In the genomic region with DNA sequence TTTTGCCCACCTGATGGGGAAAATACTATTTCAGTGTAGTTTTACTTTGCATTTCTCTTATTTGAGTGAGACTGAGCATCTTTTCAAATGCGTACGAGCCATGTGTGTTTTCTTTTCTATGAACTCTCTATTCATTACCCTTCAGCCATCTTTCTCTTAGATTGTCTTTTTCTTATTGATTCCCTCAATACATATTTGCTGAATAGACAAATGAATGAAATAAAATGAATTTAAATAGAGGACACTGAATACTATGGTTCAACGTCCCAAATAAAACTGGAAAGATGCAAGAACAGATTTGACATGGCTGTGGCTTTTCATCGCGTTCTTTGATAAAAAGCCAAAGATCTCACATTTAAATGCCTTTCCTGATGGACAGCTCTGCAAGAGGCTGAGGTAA, we compare ENCODE assay signal across 36 cellular contexts. TPM values are rescaled to one million over a fixed set of nuclear protein-coding genes. Genes with fewer than 3 reads are reported as not detected.
"Had no signal": no experiment of that assay in that cellular context is flagged by ENCODE, and none has a peak within 500 bp of the region (broad histone marks: within the 10 kb centered on the region; RNA-seq: fewer than 3 reads in every experiment).

No MANE protein-coding gene starts in this region.

- H3K27me3 ChIP-seq: ascending aorta, brain microvascular endothelial cell, cardiac muscle cell had no signal

- H3K4me3 ChIP-seq: adrenal gland, ascending aorta, breast epithelium, cardiac muscle cell had no signal

- H3K27ac ChIP-seq: adrenal gland, ascending aorta, brain microvascular endothelial cell, breast epithelium, cardiac muscle cell had no signal

- FAIRE-seq: astrocyte, bronchial epithelial cell, colon had no signal

- ATAC-seq: activated naive CD4-positive, alpha-beta T cell treated with anti-CD3 and anti-CD28 coated beads, Interleukin-2, amount 50 U/mL, for 72 hours; activated naive CD8-positive, alpha-beta T cell treated with anti-CD3 and anti-CD28 coated beads, Interleukin-2, amount 50 U/mL, for 24 hours; activated T-cell treated with anti-CD3 and anti-CD28 coated beads, Interleukin-2, amount 50 U/mL, for 4 hours; activated T-cell treated with anti-CD3 and anti-CD28 coated beads, Interleukin-2, amount 50 U/mL, for 72 hours; activated T-helper 17 cell treated with anti-CD3 and anti-CD28 coated beads, Interleukin-2, amount 50 U/mL, for 72 hours had no signal

- H3K4me1 ChIP-seq: adrenal gland, ascending aorta, breast epithelium had no signal

- H3K36me3 ChIP-seq: adrenal gland, ascending aorta, brain microvascular endothelial cell, breast epithelium, cardiac muscle cell had no signal

- DNase-seq: activated effector memory CD4-positive, alpha-beta T cell treated with anti-CD3 and anti-CD28 coated beads, Interleukin-2, amount 50 U/mL, for 16 hours; activated effector memory CD4-positive, alpha-beta T cell treated with Interleukin-2 at 50 U/mL for 16 hours; activated gamma-delta T cell; activated gamma-delta T cell treated with Interleukin-2 at 50 U/mL for 16 hours; activated naive CD4-positive, alpha-beta T cell; activated naive CD4-positive, alpha-beta T cell treated with anti-CD3 and anti-CD28 coated beads for 36 hours; activated naive CD4-positive, alpha-beta T cell treated with anti-CD3 and anti-CD28 coated beads, Interleukin-2, amount 10 ng/mL, durations not matched to agents 7 days and 5 days; activated naive CD4-positive, alpha-beta T cell treated with anti-CD3 and anti-CD28 coated beads, Interleukin-2, amount 50 U/mL, for 16 hours; activated naive CD4-positive, alpha-beta T cell treated with Interleukin-2 at 50 U/mL for 16 hours; activated naive CD8-positive, alpha-beta T cell treated with anti-CD3 and anti-CD28 coated beads for 36 hours; activated naive CD8-positive, alpha-beta T cell treated with anti-CD3 and anti-CD28 coated beads, Interleukin-2, amount 10 ng/mL, durations not matched to agents 7 days and 5 days; activated naive CD8-positive, alpha-beta T cell treated with anti-CD3 and anti-CD28 coated beads, Interleukin-2, amount 50 U/mL, for 24 hours; activated T-cell treated with anti-CD3 and anti-CD28 coated beads, Interleukin-2, amount 50 U/mL, for 24 hours; activated T-cell treated with anti-CD3 and anti-CD28 coated beads, Interleukin-2, amount 50 U/mL, for 4 hours; activated T-cell treated with anti-CD3 and anti-CD28 coated beads, Interleukin-2, amount 50 U/mL, for 48 hours; activated T-cell treated with anti-CD3 and anti-CD28 coated beads, Interleukin-2, amount 50 U/mL, for 72 hours; adrenal gland; amniotic stem cell; amygdala; anterior cingulate cortex; aorta; brain microvascular endothelial cell; caudate nucleus; central memory CD4-positive, alpha-beta T cell; cerebellar nuclear complex had no signal

RNA-seq across cellular contexts. Expression of a gene that starts 34.6 kb away (rescaled TPM):
- total RNA-seq: activated naive CD4-positive, alpha-beta T cell treated with anti-CD3 and anti-CD28 coated beads for 36 hours; activated naive CD4-positive, alpha-beta T cell treated with anti-CD3 and anti-CD28 coated beads, Interleukin-2, amount 50 U/mL, for 72 hours; activated naive CD8-positive, alpha-beta T cell treated with anti-CD3 and anti-CD28 coated beads for 36 hours; activated naive CD8-positive, alpha-beta T cell treated with anti-CD3 and anti-CD28 coated beads, Interleukin-2, amount 10 ng/mL, durations not matched to agents 7 days and 5 days; activated T-cell treated with anti-CD3 and anti-CD28 coated beads, Interleukin-2, amount 50 U/mL, for 4 hours; activated T-cell treated with anti-CD3 and anti-CD28 coated beads, Interleukin-2, amount 50 U/mL, for 72 hours; activated T-helper 1 cell treated with anti-CD3 and anti-CD28 coated beads, Interleukin-12 subunit alpha, Interleukin-12 subunit beta, Interleukin-2, Interleukin-4 antibody, amounts not matched to agents 30 ng/mL and 10 ng/mL and 1 ng/mL, durations not matched to agents 14 hours and 24 hours and 36 hours; activated T-helper 17 cell treated with anti-CD3 and anti-CD28 coated beads, Interleukin-2, amount 50 U/mL, for 72 hours; activated T-helper 2 cell treated with anti-CD3 and anti-CD28 coated beads, Interferon-gamma antibody, Interleukin-2, Interleukin-4, amounts not matched to agents 10 μg/mL and 5 μg/mL and 100 μg/mL, durations not matched to agents 14 hours and 24 hours and 36 hours; ascending aorta; astrocyte; bronchial epithelial cell; chondrocyte had no signal
- polyA plus RNA-seq: aorta had no signal
